Comparison of ENCODE assay signal across 1 cellular context in genomic region chr2:43114210-43114609, GRCh38.
TF ChIP-seq lines count a peak whose summit lies in the region.

No MANE protein-coding gene starts in this region.

TF ChIP-seq in SK-N-SH, 30 proteins besides CTCF, POLR2A, EP300 and RAD21 (continued from another document):
- 0 out of 2 replicates have a peak, but pooled peaks have one; percentile 21 for TF ChIP-seq PBX3 (IDR thresholded peaks at IDR 0.05)
- TF ChIP-seq, protein P1, sequence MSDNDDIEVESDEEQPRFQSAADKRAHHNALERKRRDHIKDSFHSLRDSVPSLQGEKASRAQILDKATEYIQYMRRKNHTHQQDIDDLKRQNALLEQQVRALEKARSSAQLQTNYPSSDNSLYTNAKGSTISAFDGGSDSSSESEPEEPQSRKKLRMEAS (IDR thresholded peaks at IDR 0.05; ENCODE audit: low read depth): 0 out of 2 replicates have a peak, but pooled peaks have one; percentile 49
- no peak for TF ChIP-seq RXRA (IDR thresholded peaks at IDR 0.05; ENCODE audit: borderline replicate concordance, low read depth)
- 0 out of 2 replicates have a peak, but pooled peaks have one; percentile 15 for TF ChIP-seq TEAD4 (IDR thresholded peaks at IDR 0.05; ENCODE audit: borderline replicate concordance, insufficient read depth)
- peak; percentile 90 for TF ChIP-seq NFIC (IDR thresholded peaks at IDR 0.05; ENCODE audit: borderline replicate concordance)
- no peak for TF ChIP-seq CHD2 (IDR thresholded peaks at IDR 0.05; ENCODE audit: low read length, partially characterized antibody)
- no peak for TF ChIP-seq FOXJ3 (CRISPR knock-in tag; IDR thresholded peaks at IDR 0.05)
- no peak for TF ChIP-seq GABPA (IDR thresholded peaks at IDR 0.05; ENCODE audit: low read depth)
